Comparison of ENCODE assay signal across 9 cellular contexts in genomic region chr5:106089073-106089472, GRCh38.
"Had no signal": no experiment of that assay in that cellular context is flagged by ENCODE, and none has a peak within 500 bp of the region (broad histone marks: within the 10 kb centered on the region; RNA-seq: fewer than 3 reads in every experiment).

No MANE protein-coding gene starts in this region.

- H3K36me3 Mint-ChIP-seq: IgD-negative memory B cell had no signal

- FAIRE-seq: HepG2 had no signal

- H3K9me3 ChIP-seq: HAP-1 had no signal

- H3K4me3 Mint-ChIP-seq: HFFc6, IgD-negative memory B cell had no signal

- H3K36me3 ChIP-seq: HAP-1 had no signal

- H3K4me3 ChIP-seq: HAP-1 had no signal

- H3K4me1 Mint-ChIP-seq: IgD-negative memory B cell had no signal

- H3K27ac Mint-ChIP-seq: HFFc6, IgD-negative memory B cell had no signal

- ATAC-seq: HCT116, HepG2 had no signal

- DNase-seq: GOT3, H7, HFFc6, KBM-7 had no signal

- H3K27me3 Mint-ChIP-seq: IgD-negative memory B cell had no signal

- H3K27ac ChIP-seq: HL-60 had no signal
